31 cellular contexts compared by ENCODE assay signal in genomic region chr3:99696497-99696896, GRCh38. TPM values are rescaled to one million over a fixed set of nuclear protein-coding genes. Genes with fewer than 3 reads are reported as not detected.
"Had no signal": no experiment of that assay in that cellular context is flagged by ENCODE, and none has a peak within 500 bp of the region (broad histone marks: within the 10 kb centered on the region; RNA-seq: fewer than 3 reads in every experiment).

No MANE protein-coding gene starts in this region.

- FAIRE-seq: kidney had no signal

- H2AFZ ChIP-seq: neural progenitor cell, parathyroid adenoma had no signal

- H3K36me3 Mint-ChIP-seq: immature natural killer cell; memory B cell; natural killer cell treated with Interleukin-12 subunit alpha and Interleukin-12 subunit beta and Interleukin-15 and Interleukin-18, amount 100 ng/mL, for 72 hours; neural progenitor cell; stimulated activated naive B cell treated with anti-CD40 and anti-IgM and Interleukin-4, amounts not matched to agents 10 μg/mL and 1 μg/mL and 100 μg/mL, for 72 hours had no signal

- H3K9me3 Mint-ChIP-seq: dendritic cell treated with granulocyte-macrophage colony-stimulating factor and Interleukin-4, amounts not matched to agents 40 ng/mL and 50 ng/mL, for 4 days; effector memory CD8-positive, alpha-beta T cell; natural killer cell treated with Interleukin-12 subunit alpha and Interleukin-12 subunit beta and Interleukin-15 and Interleukin-18, amount 100 ng/mL, for 72 hours; neural progenitor cell; stimulated activated naive B cell treated with anti-CD40 and anti-IgM and Interleukin-4, amounts not matched to agents 10 μg/mL and 1 μg/mL and 100 μg/mL, for 72 hours; stimulated activated naive CD8-positive, alpha-beta T cell treated with anti-CD3 and anti-CD28 coated beads, Interleukin-15, amount 100 ng/mL, for 72 hours had no signal

- H3K27me3 ChIP-seq: esophagus squamous epithelium, gastroesophageal sphincter, neural progenitor cell, testis, tibial nerve, upper lobe of right lung, vagina had no signal

- DNase-seq: effector memory CD8-positive, alpha-beta T cell; esophagus squamous epithelium; foreskin fibroblast; glutamatergic neuron; immature natural killer cell; kidney; left cardiac atrium; left ventricle myocardium inferior; lower lobe of right lung; midbrain; occipital lobe; retina; spleen; stimulated activated CD4-positive, alpha-beta T cell treated with anti-CD3 and anti-CD28 coated beads, Interleukin-15, amount 100 ng/mL, for 24 hours; stimulated activated CD4-positive, alpha-beta T cell treated with anti-CD3 and anti-CD28 coated beads, Interleukin-1b, Interleukin-23, amount 100 ng/mL, for 48 hours; stimulated activated CD4-positive, alpha-beta T cell treated with anti-CD3 and anti-CD28 coated beads, Interleukin-4, amount 100 ng/mL, for 24 hours; stimulated activated naive B cell treated with anti-CD40 and anti-IgM and Interleukin-4, amounts not matched to agents 10 μg/mL and 1 μg/mL and 100 μg/mL, for 72 hours; stimulated activated naive CD8-positive, alpha-beta T cell treated with anti-CD3 and anti-CD28 coated beads, Interleukin-15, amount 100 ng/mL, for 72 hours; testis; upper lobe of right lung had no signal

- H3K9ac ChIP-seq: neural progenitor cell, parathyroid adenoma had no signal

- H3K4me3 Mint-ChIP-seq: dendritic cell treated with granulocyte-macrophage colony-stimulating factor and Interleukin-4, amounts not matched to agents 40 ng/mL and 50 ng/mL, for 4 days; effector memory CD8-positive, alpha-beta T cell; immature natural killer cell; memory B cell; natural killer cell treated with Interleukin-12 subunit alpha and Interleukin-12 subunit beta and Interleukin-15 and Interleukin-18, amount 100 ng/mL, for 72 hours; neural progenitor cell; stimulated activated naive B cell treated with anti-CD40 and anti-IgM and Interleukin-4, amounts not matched to agents 10 μg/mL and 1 μg/mL and 100 μg/mL, for 72 hours; stimulated activated naive CD8-positive, alpha-beta T cell treated with anti-CD3 and anti-CD28 coated beads, Interleukin-15, amount 100 ng/mL, for 72 hours had no signal

- H3K4me1 Mint-ChIP-seq: immature natural killer cell; memory B cell; stimulated activated naive B cell treated with anti-CD40 and anti-IgM and Interleukin-4, amounts not matched to agents 10 μg/mL and 1 μg/mL and 100 μg/mL, for 72 hours; stimulated activated naive CD8-positive, alpha-beta T cell treated with anti-CD3 and anti-CD28 coated beads, Interleukin-15, amount 100 ng/mL, for 72 hours had no signal

- H3K9me3 ChIP-seq: esophagus squamous epithelium, gastroesophageal sphincter, left ventricle myocardium inferior, lower lobe of right lung, prostate gland, testis, tibial nerve, upper lobe of right lung, vagina had no signal

- H3K36me3 ChIP-seq: esophagus squamous epithelium, gastroesophageal sphincter, left ventricle myocardium inferior, lower lobe of right lung, neural progenitor cell, prostate gland, spleen, tibial nerve, upper lobe of right lung, vagina had no signal

- H3K79me2 ChIP-seq: parathyroid adenoma had no signal

- H3K4me1 ChIP-seq: left ventricle myocardium inferior, lower lobe of right lung, neural progenitor cell, parathyroid adenoma, prostate gland, spleen, testis, upper lobe of right lung, vagina had no signal

- H3K27me3 Mint-ChIP-seq: dendritic cell treated with granulocyte-macrophage colony-stimulating factor and Interleukin-4, amounts not matched to agents 40 ng/mL and 50 ng/mL, for 4 days; stimulated activated naive CD8-positive, alpha-beta T cell treated with anti-CD3 and anti-CD28 coated beads, Interleukin-15, amount 100 ng/mL, for 72 hours had no signal

- H3K27ac Mint-ChIP-seq: dendritic cell treated with granulocyte-macrophage colony-stimulating factor and Interleukin-4, amounts not matched to agents 40 ng/mL and 50 ng/mL, for 4 days; effector memory CD8-positive, alpha-beta T cell; immature natural killer cell; memory B cell; natural killer cell treated with Interleukin-12 subunit alpha and Interleukin-12 subunit beta and Interleukin-15 and Interleukin-18, amount 100 ng/mL, for 72 hours; neural progenitor cell; stimulated activated naive B cell treated with anti-CD40 and anti-IgM and Interleukin-4, amounts not matched to agents 10 μg/mL and 1 μg/mL and 100 μg/mL, for 72 hours; stimulated activated naive CD8-positive, alpha-beta T cell treated with anti-CD3 and anti-CD28 coated beads, Interleukin-15, amount 100 ng/mL, for 72 hours had no signal

- ATAC-seq: effector memory CD8-positive, alpha-beta T cell; gastroesophageal sphincter; left cardiac atrium; lower lobe of right lung; natural killer cell treated with Interleukin-12 subunit alpha and Interleukin-12 subunit beta and Interleukin-15 and Interleukin-18, amount 100 ng/mL, for 72 hours; sciatic nerve; stimulated activated naive B cell treated with anti-CD40 and anti-IgM and Interleukin-4, amounts not matched to agents 10 μg/mL and 1 μg/mL and 100 μg/mL, for 72 hours; stimulated activated naive CD8-positive, alpha-beta T cell treated with anti-CD3 and anti-CD28 coated beads, Interleukin-15, amount 100 ng/mL, for 72 hours; upper lobe of right lung had no signal

- H3K4me3 ChIP-seq: esophagus squamous epithelium, gastroesophageal sphincter, left ventricle myocardium inferior, lower lobe of right lung, neural progenitor cell, prostate gland, spleen, testis, tibial nerve, upper lobe of right lung, vagina had no signal

- H3K27ac ChIP-seq: epithelial cell of prostate, esophagus squamous epithelium, gastroesophageal sphincter, left ventricle myocardium inferior, lower lobe of right lung, neural progenitor cell, parathyroid adenoma, prostate gland, spleen, testis, tibial nerve, upper lobe of right lung, vagina had no signal

- H3K4me2 ChIP-seq: neural progenitor cell had no signal

RNA-seq across cellular contexts. Expression of gene COL8A1, which starts 58.1 kb away (rescaled TPM):
- polyA plus RNA-seq: immature natural killer cell had no signal
